Comparison of ENCODE assay signal across 8 cellular contexts in genomic region chr6:54291146-54291545, GRCh38. TPM values are rescaled to one million over a fixed set of nuclear protein-coding genes. Genes with fewer than 3 reads are reported as not detected.
DNase-seq lines count a peak whose midpoint lies in the region; ATAC-seq, FAIRE-seq and TF ChIP-seq lines count a peak whose summit lies in the region.

No MANE protein-coding gene starts in this region.

- in situ Hi-C loops in HepG2 (cut with HindIII; ENCODE audit: extremely low pct_ligation_motif_present, low pct_unique_long_range_greater_than_20kb), result no loop called here

- no peaks in the 10 kb centered on the region for H3K4me1 Mint-ChIP-seq in activated CD4-positive, alpha-beta T cell treated with anti-CD3 and anti-CD28 coated beads, Interleukin-2, amount 10 ng/mL, durations not matched to agents 7 days and 5 days

- H3K4me2 ChIP-seq in HepG2 (ENCODE audit: low read depth, low read length), result no peak overlapping the region

- no TSS peak for BruUV-seq in HepG2 (replicated peaks; lab: Mats Ljungman, UMichigan)

- 9% methylated on average over 2 of the region's 2 CpGs for WGBS in HepG2 (ENCODE audit: low lambda C conversion rate)

- no peaks in the 10 kb centered on the region for H3K9me3 ChIP-seq in HepG2 (ENCODE audit: low read length)

- no peaks in the 10 kb centered on the region for H3K79me2 ChIP-seq in HepG2 (ENCODE audit: insufficient read depth, low read length)

- H4K20me1 ChIP-seq in HepG2 (ENCODE audit: insufficient read depth, low read length), result no peaks in the 10 kb centered on the region

- no peak for FAIRE-seq in HepG2 (lab: Jason Lieb, UNC)

- TF ChIP-seq RAD21 in HepG2 (CRISPR knock-in tag; IDR thresholded peaks at IDR 0.05), result no peak

- H3K4me3 Mint-ChIP-seq in activated CD4-positive, alpha-beta T cell treated with anti-CD3 and anti-CD28 coated beads, Interleukin-2, amount 10 ng/mL, durations not matched to agents 7 days and 5 days, result no peak overlapping the region

- ATAC-seq in GM18867 (IDR thresholded peaks at IDR 0.05; ENCODE audit: unreplicated experiment), result peak; percentile 69
- ATAC-seq in HG02623 (IDR thresholded peaks at IDR 0.05; ENCODE audit: unreplicated experiment), result peak; percentile 70
- ATAC-seq in HepG2, result no peak

- H3K9ac ChIP-seq in HepG2 (ENCODE audit: insufficient read depth, low read depth, low read length), result no peak overlapping the region

- no peak overlapping the region for H3K27ac Mint-ChIP-seq in activated CD4-positive, alpha-beta T cell treated with anti-CD3 and anti-CD28 coated beads, Interleukin-2, amount 10 ng/mL, durations not matched to agents 7 days and 5 days

- H3K36me3 Mint-ChIP-seq in activated CD4-positive, alpha-beta T cell treated with anti-CD3 and anti-CD28 coated beads, Interleukin-2, amount 10 ng/mL, durations not matched to agents 7 days and 5 days (ENCODE audit: low read depth), result no peaks in the 10 kb centered on the region

- TF ChIP-seq POLR2A in HepG2 (IDR thresholded peaks at IDR 0.05; ENCODE audit: insufficient read depth in 1 of 2, low read depth in 2 of 2, low read length in 2 of 2), result no peak

- H3K4me1 ChIP-seq in HepG2 (ENCODE audit: insufficient read depth, low read length), result no peaks in the 10 kb centered on the region

- CTCF ChIA-PET in HepG2 (lab: Yijun Ruan, JAX; ENCODE audit: low intra/inter-chr PET ratio, low total read pairs), result no interaction called here
- CTCF ChIA-PET in activated CD4-positive, alpha-beta T cell treated with anti-CD3 and anti-CD28 coated beads, Interleukin-2, amount 10 ng/mL, durations not matched to agents 7 days and 5 days (lab: Charles Lee), result no interaction called here

- no peaks in the 10 kb centered on the region for H3K27me3 Mint-ChIP-seq in activated CD4-positive, alpha-beta T cell treated with anti-CD3 and anti-CD28 coated beads, Interleukin-2, amount 10 ng/mL, durations not matched to agents 7 days and 5 days

- peak; percentile 81 for DNase-seq in NOMO-1 treated with DMSO at 0.1 percent for 48 hours (lab: John Stamatoyannopoulos, UW; ENCODE audit: unreplicated experiment)
- DNase-seq in kidney glomerular epithelial cell (lab: John Stamatoyannopoulos, UW), result peak; percentile 72
- DNase-seq in HepG2 (ENCODE audit: low spot score), result no peak
- DNase-seq in activated CD4-positive, alpha-beta T cell treated with anti-CD3 and anti-CD28 coated beads, Interleukin-2, amount 10 ng/mL, durations not matched to agents 7 days and 5 days, result no peak
- no peak for DNase-seq in NCI-H2107 (lab: John Stamatoyannopoulos, UW)
- DNase-seq in stimulated activated CD4-positive, alpha-beta T cell treated with anti-CD3 and anti-CD28 coated beads, Interleukin-4, amount 100 ng/mL, for 24 hours, result no peak

- no peaks in the 10 kb centered on the region for H3K9me3 Mint-ChIP-seq in activated CD4-positive, alpha-beta T cell treated with anti-CD3 and anti-CD28 coated beads, Interleukin-2, amount 10 ng/mL, durations not matched to agents 7 days and 5 days

- POLR2A ChIA-PET in HepG2 (lab: Yijun Ruan, JAX), result no interaction called here
- POLR2A ChIA-PET in activated CD4-positive, alpha-beta T cell treated with anti-CD3 and anti-CD28 coated beads, Interleukin-2, amount 10 ng/mL, durations not matched to agents 7 days and 5 days (lab: Charles Lee), result no interaction called here

- no peak for TF ChIP-seq CTCF in HepG2 (CRISPR knock-in tag; IDR thresholded peaks at IDR 0.05)

- H2AFZ ChIP-seq in HepG2 (ENCODE audit: low read length), result no peak overlapping the region

- TF ChIP-seq EP300 in HepG2 (IDR thresholded peaks at IDR 0.05; ENCODE audit: low read depth in 2 of 2, low read length in 2 of 2) (no peak), HepG2 (CRISPR knock-in tag; IDR thresholded peaks at IDR 0.05; ENCODE audit: borderline replicate concordance) (no peak)

- H3K27me3 ChIP-seq in HepG2 (ENCODE audit: control insufficient read depth in 1 of 2, insufficient read depth in 2 of 2, low read length in 2 of 2), result no peaks in the 10 kb centered on the region

- intact Hi-C loops in HepG2 (cut with micrococcal nuclease; ENCODE audit: unreplicated experiment), result no loop called here

- no peak overlapping the region for H3K27ac ChIP-seq in HepG2 (ENCODE audit: extremely low read length, insufficient read depth, low read length)

- no peaks in the 10 kb centered on the region for H3K36me3 ChIP-seq in HepG2 (replicated peaks in 1 of 2; ENCODE audit: control insufficient read depth in 1 of 2, insufficient read depth in 2 of 2, low read length in 2 of 2)

- H3K4me3 ChIP-seq in HepG2 (replicated peaks in 1 of 3; ENCODE audit: insufficient read depth in 1 of 3, low read depth in 2 of 3, low read length in 3 of 3), result no peak overlapping the region

TF ChIP-seq in HepG2, 621 proteins besides CTCF, POLR2A, EP300 and RAD21:
- TF ChIP-seq ZNF292 (CRISPR knock-in tag; IDR thresholded peaks at IDR 0.05; ENCODE audit: borderline replicate concordance, low read depth), result no peak

RNA-seq across cellular contexts. Expression of gene TINAG, which starts 17.1 kb away (rescaled TPM):
- 0.15 TPM in 1 of 2 replicates, not detected in the other for total RNA-seq in HepG2 (2016; rRNA removed; fragmentation: Illumina TruSeq; extraction: Trizol)
- total RNA-seq in HepG2 (2016; cell fraction: cytosol; rRNA removed; fragmentation: Illumina TruSeq; extraction: Trizol; ENCODE audit: low read depth), result not detected in 2 replicates
- total RNA-seq in HepG2 (2016; cell fraction: insoluble cytoplasmic fraction; rRNA removed; fragmentation: Illumina TruSeq; extraction: Trizol), result 0.28 TPM in 1 of 2 replicates, not detected in the other
- not detected in 2 replicates for total RNA-seq in HepG2 (2016; cell fraction: membrane; rRNA removed; fragmentation: Illumina TruSeq; extraction: Trizol)
- total RNA-seq in HepG2 (2016; cell fraction: nucleus; rRNA removed; fragmentation: Illumina TruSeq; extraction: Trizol), result not detected in 2 replicates
- 0.08 TPM in 1 of 2 replicates, not detected in the other for polyA plus RNA-seq in HepG2 (2011; rRNA removed)
- not detected in 2 replicates for polyA plus RNA-seq in HepG2 (2011; cell fraction: cytosol; rRNA removed)
- polyA plus RNA-seq in HepG2 (2011; cell fraction: nucleus; rRNA removed), result not detected in 2 replicates
- 0.85 TPM in 1 of 2 replicates, not detected in the other for polyA plus RNA-seq in HepG2 (2012)
- not detected in 2 replicates for polyA plus RNA-seq in HepG2 (2016; cell fraction: cytosol; fragmentation: Illumina TruSeq; extraction: Trizol; ENCODE audit: low read depth)
- polyA plus RNA-seq in HepG2 (2016; cell fraction: insoluble cytoplasmic fraction; fragmentation: Illumina TruSeq; extraction: Trizol; ENCODE audit: low read depth), result 0.49 TPM in 1 of 2 replicates, not detected in the other
- not detected in 2 replicates for polyA plus RNA-seq in HepG2 (2016; cell fraction: membrane; fragmentation: Illumina TruSeq; extraction: Trizol; ENCODE audit: low read depth)
- polyA plus RNA-seq in HepG2 (2016; cell fraction: nucleus; fragmentation: Illumina TruSeq; extraction: Trizol; ENCODE audit: insufficient read depth, low read depth), result not detected in 2 replicates
- polyA minus RNA-seq in HepG2 (2011; rRNA and poly(A)+ RNA removed; ENCODE audit: low replicate concordance), result not detected in 2 replicates
- not detected in 2 replicates for polyA minus RNA-seq in HepG2 (2011; cell fraction: cytosol; rRNA and poly(A)+ RNA removed)
- polyA minus RNA-seq in HepG2 (2011; cell fraction: nucleus; rRNA and poly(A)+ RNA removed), result not detected in 2 replicates
- not detected for total RNA-seq in activated CD4-positive, alpha-beta T cell treated with anti-CD3 and anti-CD28 coated beads, Interleukin-2, amount 10 ng/mL, durations not matched to agents 7 days and 5 days

Comparison
In these comparisons a context has a peak if more than half of its experiments do, and no peak if none do; other contexts are left out.
1. DNase-seq: peak in NOMO-1 treated with DMSO at 0.1 percent for 48 hours (single experiment) and kidney glomerular epithelial cell (single experiment); none in HepG2 (single experiment), activated CD4-positive, alpha-beta T cell treated with anti-CD3 and anti-CD28 coated beads, Interleukin-2, amount 10 ng/mL, durations not matched to agents 7 days and 5 days (single experiment), NCI-H2107 (single experiment) and stimulated activated CD4-positive, alpha-beta T cell treated with anti-CD3 and anti-CD28 coated beads, Interleukin-4, amount 100 ng/mL, for 24 hours (single experiment).